8 cellular contexts compared by ENCODE assay signal in genomic region chr4:52665592-52665991, GRCh38. TPM values are rescaled to one million over a fixed set of nuclear protein-coding genes. Genes with fewer than 3 reads are reported as not detected.
A peak's percentile ranks its signal among the peaks of the same experiment; 100 is the strongest.
DNase-seq lines count a peak whose midpoint lies in the region; ATAC-seq, FAIRE-seq and TF ChIP-seq lines count a peak whose summit lies in the region.

No MANE protein-coding gene starts in this region.

- no peak overlapping the region for H3K4me3 ChIP-seq in CD8-positive, alpha-beta T cell (ENCODE audit: low read depth, low read length)
- H3K4me3 ChIP-seq in choroid plexus epithelial cell (ENCODE audit: low read depth, low read length), result no peak overlapping the region
- H3K4me3 ChIP-seq in upper lobe of left lung, result no peak overlapping the region
- H3K4me3 ChIP-seq in kidney (ENCODE audit: low read length in 2 of 2), result no peak overlapping the region

- no peak for TF ChIP-seq POLR2A in upper lobe of left lung (IDR thresholded peaks at IDR 0.05)

- H3K9me3 ChIP-seq in CD8-positive, alpha-beta T cell (ENCODE audit: low read length), result no peaks in the 10 kb centered on the region
- H3K9me3 ChIP-seq in upper lobe of left lung (no peaks in the 10 kb centered on the region), kidney (ENCODE audit: control insufficient read depth in 1 of 2, low read length in 2 of 2) (no peaks in the 10 kb centered on the region)

- H3K9me3 Mint-ChIP-seq in CD8-positive, alpha-beta T cell, result no peaks in the 10 kb centered on the region

- no peaks in the 10 kb centered on the region for H3K4me1 ChIP-seq in CD8-positive, alpha-beta T cell (ENCODE audit: insufficient read depth, low read length)
- peaks cover 0 to 1% (median under 1%) of the 10 kb centered on the region in 4 donors for H3K4me1 ChIP-seq in upper lobe of left lung
- peaks cover 0 to 2% of the 10 kb centered on the region in 2 donors for H3K4me1 ChIP-seq in kidney (ENCODE audit: control insufficient read depth in 1 of 2, insufficient read depth in 1 of 2, low read depth in 1 of 2, low read length in 2 of 2)

- CTCF ChIA-PET in CD8-positive, alpha-beta T cell (lab: Charles Lee), result interaction anchor here (0.6 to 2.3 kb wide), 3 partner anchors 49 to 120 kb away, joined by 3 to 7 read pairs (median 5); no protein-coding TSS in a partner anchor

- TF ChIP-seq CTCF in CD8-positive, alpha-beta T cell (IDR thresholded peaks at IDR 0.05), result no peak
- peak; percentile 54 for TF ChIP-seq CTCF in choroid plexus epithelial cell (conservative IDR thresholded peaks at IDR 0.05; ENCODE audit: low read depth, low read length)
- TF ChIP-seq CTCF in upper lobe of left lung (IDR thresholded peaks at IDR 0.05), result peak in 3 of 6 experiments; percentile 7 to 28 (median 17)
- TF ChIP-seq CTCF in kidney (IDR thresholded peaks at IDR 0.05; ENCODE audit: borderline replicate concordance, extremely low read depth, insufficient read depth), result no peak

- POLR2A ChIA-PET in CD8-positive, alpha-beta T cell (lab: Charles Lee), result no interaction called here

- H3K27ac ChIP-seq in CD8-positive, alpha-beta T cell (ENCODE audit: low read depth, low read length), result no peak overlapping the region
- H3K27ac ChIP-seq in upper lobe of left lung (no peak overlapping the region), kidney (ENCODE audit: low read depth in 2 of 2, low read length in 2 of 2) (no peak overlapping the region)

- intact Hi-C loops in CD8-positive, alpha-beta T cell (cut with DNase I, micrococcal nuclease), result loop anchor here (5.0 to 10.0 kb wide), 3 partner anchors 118 to 291 kb away; no protein-coding TSS in a partner anchor
- intact Hi-C loops in kidney (cut with DNase I), result no loop called here

- H3K36me3 Mint-ChIP-seq in CD8-positive, alpha-beta T cell, result no peaks in the 10 kb centered on the region

- no peaks in the 10 kb centered on the region for H3K27me3 ChIP-seq in CD8-positive, alpha-beta T cell (ENCODE audit: insufficient read depth, low read length)
- no peaks in the 10 kb centered on the region for H3K27me3 ChIP-seq in upper lobe of left lung

- DNase-seq in CD8-positive, alpha-beta T cell, result no peak
- DNase-seq in HuH-7 (ENCODE audit: low spot score), result peak; percentile 79
- peak; percentile 42 for DNase-seq in choroid plexus epithelial cell (ENCODE audit: low read depth)
- no peak for DNase-seq in upper lobe of left lung
- no peak for DNase-seq in mucosa of gallbladder (ENCODE audit: low spot score)
- no peak for DNase-seq in AG08395 (ENCODE audit: low spot score)
- no peak for DNase-seq in kidney

- peaks cover 2% of the 10 kb centered on the region for H3K4me1 Mint-ChIP-seq in CD8-positive, alpha-beta T cell (ENCODE audit: low read depth)

- no peak for TF ChIP-seq EP300 in upper lobe of left lung (IDR thresholded peaks at IDR 0.05)

- H3K36me3 ChIP-seq in CD8-positive, alpha-beta T cell (ENCODE audit: insufficient read depth, low read length), result no peaks in the 10 kb centered on the region
- H3K36me3 ChIP-seq in upper lobe of left lung (no peaks in the 10 kb centered on the region), kidney (ENCODE audit: control insufficient read depth in 1 of 2, insufficient read depth in 2 of 2, low read length in 2 of 2) (no peaks in the 10 kb centered on the region)

- peaks cover 38% of the 10 kb centered on the region for H3K27me3 Mint-ChIP-seq in CD8-positive, alpha-beta T cell (ENCODE audit: low read depth)

- FAIRE-seq in kidney (lab: Jason Lieb, UNC), result no peak

- 45 to 53% methylated on average over 2 of the region's 2 CpGs for WGBS in upper lobe of left lung, 2 donors

- no peak overlapping the region for H3K27ac Mint-ChIP-seq in CD8-positive, alpha-beta T cell

- no peak overlapping the region for H3K9ac ChIP-seq in kidney (ENCODE audit: low read length in 2 of 2)

- ATAC-seq in CD8-positive, alpha-beta T cell, result peak; percentile 34
- peak; percentile 75 for ATAC-seq in GM19467 (IDR thresholded peaks at IDR 0.05; ENCODE audit: unreplicated experiment)
- ATAC-seq in upper lobe of left lung (ENCODE audit: low FRiP score in 2 of 2), result no peak

- no peak overlapping the region for H3K4me3 Mint-ChIP-seq in CD8-positive, alpha-beta T cell

RNA-seq across cellular contexts. Expression of gene USP46, which starts 6.5 kb away (rescaled TPM):
- 1 to 10 TPM; 3.1 to 4.5 TPM for total RNA-seq in CD8-positive, alpha-beta T cell
- total RNA-seq in upper lobe of left lung (10 to 100 TPM in 3 of 6 donors, 1 to 10 TPM in 3; 4.2 to 14.0 (median 8.2) TPM), mucosa of gallbladder (19.1 TPM), kidney (16.9 TPM)
- 8.2 TPM for polyA plus RNA-seq in kidney (ENCODE audit: insufficient read depth, low read depth, low replicate concordance)

Comparison
In these comparisons a context has a peak if more than half of its experiments do, and no peak if none do; other contexts are left out.
1. ATAC-seq: peak in CD8-positive, alpha-beta T cell (single experiment) and GM19467 (single experiment); none in upper lobe of left lung (0 of 2).
2. DNase-seq: peak in HuH-7 (single experiment) and choroid plexus epithelial cell (single experiment); none in CD8-positive, alpha-beta T cell (0 of 7), upper lobe of left lung (0 of 2), mucosa of gallbladder (single experiment), AG08395 (single experiment) and kidney (single experiment).